Comparison of ENCODE assay signal across 1 cellular context in the genomic region with DNA sequence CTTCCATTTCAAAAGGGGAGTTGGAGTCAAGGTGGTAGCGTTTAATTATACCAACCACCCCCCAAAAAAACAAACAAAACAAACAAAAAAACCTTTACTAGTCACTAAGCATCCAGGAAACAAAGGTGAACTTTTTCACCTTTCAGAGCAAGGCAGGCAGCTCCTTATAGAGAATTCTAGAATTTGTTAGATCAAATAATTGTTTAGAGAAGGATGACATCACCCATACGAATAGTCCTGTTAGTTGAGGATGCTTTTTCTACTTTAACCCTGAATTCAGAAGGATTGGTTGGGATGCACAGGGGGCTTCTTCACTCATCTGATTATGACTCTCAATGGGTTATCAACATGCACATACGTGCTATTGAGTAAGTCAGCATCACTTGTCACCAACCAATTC.
TF ChIP-seq lines count a peak whose summit lies in the region.

No MANE protein-coding gene starts in this region.

TF ChIP-seq in K562, 482 proteins besides CTCF, POLR2A, EP300 and RAD21:
- no peak for TF ChIP-seq EZH2 (IDR thresholded peaks at IDR 0.05; ENCODE audit: borderline replicate concordance, low read depth, low read length)
- TF ChIP-seq, protein P1, sequence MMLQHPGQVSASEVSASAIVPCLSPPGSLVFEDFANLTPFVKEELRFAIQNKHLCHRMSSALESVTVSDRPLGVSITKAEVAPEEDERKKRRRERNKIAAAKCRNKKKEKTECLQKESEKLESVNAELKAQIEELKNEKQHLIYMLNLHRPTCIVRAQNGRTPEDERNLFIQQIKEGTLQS (IDR thresholded peaks at IDR 0.05) = peak; percentile 27; the same call in 1 of the 2 replicates
- TF ChIP-seq, protein P1 (CRISPR knock-in tag; conservative IDR thresholded peaks at IDR 0.05) = no peak
